ENCODE assay signal across 9 cellular contexts in the genomic region with DNA sequence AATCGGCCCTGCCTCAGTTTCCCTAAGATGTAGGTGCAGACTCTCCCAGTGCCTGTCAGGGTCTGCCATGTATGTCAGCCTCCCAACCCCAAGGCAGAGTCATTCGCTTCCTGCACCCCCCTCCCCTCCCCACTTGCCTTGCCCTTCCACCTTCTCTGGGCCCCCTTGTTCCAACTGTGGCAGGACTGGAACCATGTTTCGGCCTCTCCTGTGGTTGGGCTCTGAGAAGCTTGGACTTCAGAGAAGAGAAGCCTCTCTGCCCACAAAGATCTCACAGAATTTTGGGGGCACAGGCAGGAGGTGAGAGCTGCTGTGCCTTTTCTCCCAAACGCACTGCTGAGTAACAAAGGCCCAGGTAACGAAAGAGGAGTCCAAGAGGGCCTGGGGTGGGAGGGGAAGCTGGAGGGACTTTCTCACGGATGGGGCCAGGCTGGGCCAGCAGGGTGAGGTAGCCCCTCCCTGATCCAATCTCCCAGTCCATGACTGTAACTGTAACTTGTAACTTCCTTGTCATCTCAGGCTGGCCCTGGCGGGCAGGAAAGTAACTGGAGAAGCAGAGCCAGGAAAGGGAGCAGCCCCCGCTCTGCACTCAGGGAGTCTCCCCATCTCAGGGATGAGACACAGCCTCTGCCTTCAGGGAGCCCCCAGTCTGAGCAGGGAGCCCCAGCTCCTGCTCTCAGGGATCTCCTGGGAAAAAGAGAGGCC. TPM values are rescaled to one million over a fixed set of nuclear protein-coding genes. Genes with fewer than 3 reads are reported as not detected.
DNase-seq lines count a peak whose midpoint lies in the region; ATAC-seq, FAIRE-seq and TF ChIP-seq lines count a peak whose summit lies in the region.
"Had no signal": no experiment of that assay in that cellular context is flagged by ENCODE, and none has a peak within 500 bp of the region (broad histone marks: within the 10 kb centered on the region; RNA-seq: fewer than 3 reads in every experiment).

No MANE protein-coding gene starts in this region.

- no peak overlapping the region for H3K4me2 ChIP-seq in keratinocyte (ENCODE audit: control insufficient read depth, extremely low read depth, insufficient read depth, low read depth, low read length)

- peak; percentile 43 for ATAC-seq in SK-N-SH treated with all-trans-retinoic acid at 6 μM for 48 hours
- ATAC-seq in GM21447 (IDR thresholded peaks at IDR 0.05; ENCODE audit: unreplicated experiment): no peak

- no peaks in the 10 kb centered on the region for H3K36me3 ChIP-seq in keratinocyte (ENCODE audit: control insufficient read depth in 2 of 2, extremely low read depth in 1 of 2, insufficient read depth in 2 of 2, low read length in 2 of 2)
- H3K36me3 ChIP-seq: thoracic aorta had no signal

- dilution Hi-C loops in keratinocyte (cut with MboI; ENCODE audit: extremely low pct_ligation_motif_present, low sequenced_read_pairs): no loop called here

- FAIRE-seq in keratinocyte (lab: Jason Lieb, UNC): no peak

- no peak overlapping the region for H3K27ac ChIP-seq in keratinocyte (ENCODE audit: control insufficient read depth, insufficient read depth, low read length)
- H3K27ac ChIP-seq: thoracic aorta had no signal

- peaks cover 46% of the 10 kb centered on the region for H3K4me1 ChIP-seq in keratinocyte (ENCODE audit: control insufficient read depth, extremely low read depth, insufficient read depth, low read length)

- DNase-seq in Daoy (ENCODE audit: low read depth): peak; percentile 46
- no peak for DNase-seq in keratinocyte (ENCODE audit: low read depth, low spot score)
- DNase-seq in SW 1271 (lab: John Stamatoyannopoulos, UW): no peak
- no peak for DNase-seq in NOMO-1 (lab: John Stamatoyannopoulos, UW; ENCODE audit: unreplicated experiment in 2 of 2)
- DNase-seq: activated naive CD4-positive, alpha-beta T cell treated with anti-CD3 and anti-CD28 coated beads, Interleukin-2, amount 10 ng/mL, durations not matched to agents 7 days and 5 days; T1000 had no signal

- no peaks in the 10 kb centered on the region for H3K9me1 ChIP-seq in keratinocyte (ENCODE audit: control insufficient read depth, extremely low read depth, insufficient read depth, low read length)

- TF ChIP-seq CTCF in keratinocyte (optimal IDR thresholded peaks at IDR 0.05 in 1 of 3, IDR thresholded peaks at IDR 0.05 in 1 of 3, conservative IDR thresholded peaks at IDR 0.05 in 1 of 3; ENCODE audit: extremely low read depth in 1 of 3, insufficient read depth in 2 of 3, low read length in 3 of 3): no peak

- peak overlapping the region; percentile 57 for H2AFZ ChIP-seq in keratinocyte (ENCODE audit: control insufficient read depth, low read length)

- H3K9me3 ChIP-seq in keratinocyte (ENCODE audit: control insufficient read depth, low read depth, low read length): no peaks in the 10 kb centered on the region
- H3K9me3 ChIP-seq: thoracic aorta had no signal

- no peak overlapping the region for H3K4me3 ChIP-seq in keratinocyte (ENCODE audit: control insufficient read depth in 2 of 3, extremely low read depth in 1 of 3, insufficient read depth in 2 of 3, low read depth in 1 of 3, low read length in 3 of 3)
- H3K4me3 ChIP-seq: thoracic aorta had no signal

- no peak overlapping the region for H3K9ac ChIP-seq in keratinocyte (ENCODE audit: control insufficient read depth, extremely low read depth, insufficient read depth, low read length)

- H3K79me2 ChIP-seq in keratinocyte (ENCODE audit: control insufficient read depth, insufficient read depth, low read length): no peaks in the 10 kb centered on the region

- no peaks in the 10 kb centered on the region for H4K20me1 ChIP-seq in keratinocyte (ENCODE audit: control insufficient read depth, extremely low read depth, insufficient read depth, low read length)

- H3K27me3 ChIP-seq in keratinocyte (ENCODE audit: control insufficient read depth, extremely low read depth, insufficient read depth, low read length): no peaks in the 10 kb centered on the region

TF ChIP-seq in SK-N-SH treated with all-trans-retinoic acid at 6 μM for 48 hours, 23 proteins besides CTCF, POLR2A, EP300 and RAD21:
- TF ChIP-seq ZFP3 (CRISPR knock-in tag; IDR thresholded peaks at IDR 0.05) (no peak), ARNTL (CRISPR knock-in tag; IDR thresholded peaks at IDR 0.05; ENCODE audit: borderline replicate concordance, low read depth) (no peak), TOX (CRISPR knock-in tag; IDR thresholded peaks at IDR 0.05; ENCODE audit: borderline replicate concordance) (no peak), ZNF70 (CRISPR knock-in tag; IDR thresholded peaks at IDR 0.05) (no peak), ESRRG (CRISPR knock-in tag; IDR thresholded peaks at IDR 0.05) (no peak), ISL1 (CRISPR knock-in tag; IDR thresholded peaks at IDR 0.05) (no peak)

RNA-seq across cellular contexts. Expression of a gene that starts 11.4 kb away (rescaled TPM):
- total RNA-seq in Daoy (2014; rRNA removed; shearing (Covaris generic)): 21.4 and 36.0 TPM in 2 replicates
- polyA plus RNA-seq in keratinocyte: 6.5 to 12.7 TPM (median 8.4 TPM) in 3 replicates
- polyA plus RNA-seq in keratinocyte (2011; ENCODE audit: low read depth): 187 TPM
- 13.3 and 19.3 TPM in 2 replicates for polyA plus RNA-seq in keratinocyte (2011; cell fraction: cytosol; rRNA removed)
- polyA plus RNA-seq in keratinocyte (2011; cell fraction: nucleus; rRNA removed): 17.4 and 17.6 TPM in 2 replicates
- 13.0 and 332 TPM in 2 replicates for polyA plus RNA-seq in keratinocyte (2012; ENCODE audit: low replicate concordance)
- polyA minus RNA-seq in keratinocyte: 1.8 to 4.4 TPM (median 2.8 TPM) in 3 replicates
- 10.4 TPM for polyA minus RNA-seq in keratinocyte (2011; cell fraction: cytosol; rRNA and poly(A)+ RNA removed)
- 1.1 and 1.5 TPM in 2 replicates for polyA minus RNA-seq in keratinocyte (2011; cell fraction: nucleus; rRNA and poly(A)+ RNA removed)

RNA-seq across cellular contexts. Expression of a gene that starts 16.8 kb away (rescaled TPM):
- 0.51 and 0.89 TPM in 2 replicates for total RNA-seq in Daoy (2014; rRNA removed; shearing (Covaris generic))
- polyA plus RNA-seq in keratinocyte: 0.01 TPM in 2 of 3 replicates, not detected in the other
- 0.26 TPM for polyA plus RNA-seq in keratinocyte (2011; ENCODE audit: low read depth)
- polyA plus RNA-seq in keratinocyte (2011; cell fraction: cytosol; rRNA removed): 0.03 TPM in 1 of 2 replicates, not detected in the other
- 0.03 TPM in 2 replicates for polyA plus RNA-seq in keratinocyte (2011; cell fraction: nucleus; rRNA removed)
- polyA plus RNA-seq in keratinocyte (2012; ENCODE audit: low replicate concordance): 0.11 and 0.17 TPM in 2 replicates
- 0.20 TPM in 1 of 3 replicates, not detected in the others for polyA minus RNA-seq in keratinocyte
- polyA minus RNA-seq in keratinocyte (2011; cell fraction: cytosol; rRNA and poly(A)+ RNA removed): not detected
- not detected in 2 replicates for polyA minus RNA-seq in keratinocyte (2011; cell fraction: nucleus; rRNA and poly(A)+ RNA removed)

RNA-seq across cellular contexts. Expression of a gene that starts 34.3 kb away (rescaled TPM):
- total RNA-seq in Daoy (2014; rRNA removed; shearing (Covaris generic)): 7.9 and 11.9 TPM in 2 replicates
- 6.0 to 10.7 TPM (median 6.3 TPM) in 3 replicates for polyA plus RNA-seq in keratinocyte
- 29.2 TPM for polyA plus RNA-seq in keratinocyte (2011; ENCODE audit: low read depth)
- polyA plus RNA-seq in keratinocyte (2011; cell fraction: cytosol; rRNA removed): 3.5 and 4.8 TPM in 2 replicates
- 18.7 and 19.7 TPM in 2 replicates for polyA plus RNA-seq in keratinocyte (2011; cell fraction: nucleus; rRNA removed)
- 10.8 and 31.9 TPM in 2 replicates for polyA plus RNA-seq in keratinocyte (2012; ENCODE audit: low replicate concordance)
- 4.8 to 11.0 TPM (median 7.8 TPM) in 3 replicates for polyA minus RNA-seq in keratinocyte
- polyA minus RNA-seq in keratinocyte (2011; cell fraction: cytosol; rRNA and poly(A)+ RNA removed): 8.4 TPM
- 7.8 and 10.3 TPM in 2 replicates for polyA minus RNA-seq in keratinocyte (2011; cell fraction: nucleus; rRNA and poly(A)+ RNA removed)

RNA-seq across cellular contexts. Expression of a gene that starts 34.6 kb away (rescaled TPM):
- 31.7 and 59.8 TPM in 2 replicates for total RNA-seq in Daoy (2014; rRNA removed; shearing (Covaris generic))
- 48.1 to 56.6 TPM (median 48.6 TPM) in 3 replicates for polyA plus RNA-seq in keratinocyte
- 19.9 TPM for polyA plus RNA-seq in keratinocyte (2011; ENCODE audit: low read depth)
- 44.2 and 61.0 TPM in 2 replicates for polyA plus RNA-seq in keratinocyte (2011; cell fraction: cytosol; rRNA removed)
- polyA plus RNA-seq in keratinocyte (2011; cell fraction: nucleus; rRNA removed): 44.3 and 44.4 TPM in 2 replicates
- 20.2 and 33.8 TPM in 2 replicates for polyA plus RNA-seq in keratinocyte (2012; ENCODE audit: low replicate concordance)
- polyA minus RNA-seq in keratinocyte: 47.8 to 55.4 TPM (median 54.2 TPM) in 3 replicates
- 25.9 TPM for polyA minus RNA-seq in keratinocyte (2011; cell fraction: cytosol; rRNA and poly(A)+ RNA removed)
- 18.7 and 32.7 TPM in 2 replicates for polyA minus RNA-seq in keratinocyte (2011; cell fraction: nucleus; rRNA and poly(A)+ RNA removed)

RNA-seq across cellular contexts. Expression of a gene that starts 46.9 kb away (rescaled TPM):
- 144 and 148 TPM in 2 replicates for total RNA-seq in Daoy (2014; rRNA removed; shearing (Covaris generic))
- 111 to 157 TPM (median 122 TPM) in 3 replicates for polyA plus RNA-seq in keratinocyte
- polyA plus RNA-seq in keratinocyte (2011; ENCODE audit: low read depth): 31.8 TPM
- 112 and 122 TPM in 2 replicates for polyA plus RNA-seq in keratinocyte (2011; cell fraction: cytosol; rRNA removed)
- 91.7 and 94.5 TPM in 2 replicates for polyA plus RNA-seq in keratinocyte (2011; cell fraction: nucleus; rRNA removed)
- 101 and 133 TPM in 2 replicates for polyA plus RNA-seq in keratinocyte (2012; ENCODE audit: low replicate concordance)
- 39.4 to 55.6 TPM (median 50.9 TPM) in 3 replicates for polyA minus RNA-seq in keratinocyte
- 43.4 TPM for polyA minus RNA-seq in keratinocyte (2011; cell fraction: cytosol; rRNA and poly(A)+ RNA removed)
- polyA minus RNA-seq in keratinocyte (2011; cell fraction: nucleus; rRNA and poly(A)+ RNA removed): 16.8 and 19.2 TPM in 2 replicates
